ENCODE assay signal across 11 cellular contexts in the genomic region with DNA sequence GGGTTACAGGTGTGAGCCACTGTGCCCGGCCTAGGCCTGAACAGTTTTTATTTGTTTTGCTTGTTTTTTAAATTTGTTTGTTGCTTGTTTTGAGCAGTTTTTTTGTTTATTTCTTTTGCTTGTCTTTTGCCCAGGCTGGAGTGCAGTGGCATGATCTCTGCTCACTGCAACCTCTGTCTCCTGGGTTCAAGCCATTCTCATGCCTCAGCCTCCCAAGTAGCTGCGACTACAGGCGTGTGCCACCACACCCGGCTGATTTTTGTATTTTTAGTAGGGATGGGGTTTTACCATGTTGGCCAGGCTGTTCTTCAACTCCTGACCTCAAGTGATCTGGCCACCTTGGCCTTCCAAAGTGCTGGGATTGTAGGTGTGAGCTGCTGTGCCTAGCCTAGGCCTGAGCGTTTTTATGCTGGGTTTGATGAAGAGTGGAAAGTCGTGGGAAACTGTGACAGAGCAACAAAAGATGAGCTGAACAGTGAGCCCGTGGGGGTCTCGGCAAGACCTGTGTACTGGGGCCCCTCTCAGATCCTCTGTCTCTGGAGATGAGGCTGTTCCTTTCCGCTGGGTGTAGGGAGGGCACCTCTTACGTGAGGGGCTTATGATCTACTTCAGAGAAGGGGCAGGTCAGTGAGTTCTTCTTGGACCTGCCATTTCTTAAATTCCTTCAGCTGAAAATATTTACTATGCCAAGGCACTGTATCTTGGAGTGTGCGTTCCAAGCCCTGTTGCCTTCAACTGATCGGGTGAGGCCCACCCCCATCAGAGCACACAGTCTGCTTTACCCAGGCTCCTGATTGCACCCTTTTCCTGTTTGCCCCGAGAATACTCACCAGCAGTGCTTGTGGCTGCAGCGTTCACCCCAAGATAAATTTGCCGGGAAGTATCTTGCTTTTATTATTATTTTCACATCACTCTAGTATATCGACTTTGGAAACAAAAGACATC.
DNase-seq lines count a peak whose midpoint lies in the region; ATAC-seq and TF ChIP-seq lines count a peak whose summit lies in the region.
"Had no signal": no experiment of that assay in that cellular context is flagged by ENCODE, and none has a peak within 500 bp of the region (broad histone marks: within the 10 kb centered on the region; RNA-seq: fewer than 3 reads in every experiment).

No MANE protein-coding gene starts in this region.

- H3K36me3 ChIP-seq in stomach: peaks cover 0 to 13% (median 3%) of the 10 kb centered on the region in 4 donors
- H3K36me3 ChIP-seq: thyroid gland had no signal

- no peaks in the 10 kb centered on the region for H3K9me3 Mint-ChIP-seq in activated T-cell treated with anti-CD3 and anti-CD28 coated beads, Interleukin-2, amount 50 U/mL, for 4 hours
- H3K9me3 Mint-ChIP-seq in activated T-helper 17 cell treated with anti-CD3 and anti-CD28 coated beads, Interleukin-2, amount 50 U/mL, for 72 hours: no peaks in the 10 kb centered on the region
- H3K9me3 Mint-ChIP-seq in memory B cell: peaks cover 3% of the 10 kb centered on the region

- H3K4me3 Mint-ChIP-seq in activated T-cell treated with anti-CD3 and anti-CD28 coated beads, Interleukin-2, amount 50 U/mL, for 4 hours: peak overlapping the region; percentile 96
- peak overlapping the region; percentile 94 for H3K4me3 Mint-ChIP-seq in activated T-helper 17 cell treated with anti-CD3 and anti-CD28 coated beads, Interleukin-2, amount 50 U/mL, for 72 hours
- peak overlapping the region; percentile 39 for H3K4me3 Mint-ChIP-seq in memory B cell

- intact Hi-C loops in stomach (cut with DNase I; ENCODE audit: low total_unique reads): no loop called here

- H3K27me3 Mint-ChIP-seq in activated T-cell treated with anti-CD3 and anti-CD28 coated beads, Interleukin-2, amount 50 U/mL, for 4 hours (ENCODE audit: low read depth): no peaks in the 10 kb centered on the region
- H3K27me3 Mint-ChIP-seq in activated T-helper 17 cell treated with anti-CD3 and anti-CD28 coated beads, Interleukin-2, amount 50 U/mL, for 72 hours: no peaks in the 10 kb centered on the region
- H3K27me3 Mint-ChIP-seq in memory B cell: no peaks in the 10 kb centered on the region

- 84 to 91% (median 87%) methylated on average over 16 of the region's 16 CpGs for WGBS in stomach, 5 donors

- H3K27ac ChIP-seq in stomach: peak overlapping the region; percentile 53 to 96 (median 89)

- ATAC-seq in activated T-cell treated with anti-CD3 and anti-CD28 coated beads, Interleukin-2, amount 50 U/mL, for 4 hours: no peak
- ATAC-seq in activated T-helper 17 cell treated with anti-CD3 and anti-CD28 coated beads, Interleukin-2, amount 50 U/mL, for 72 hours (replicated peaks): no peak
- ATAC-seq in memory B cell (ENCODE audit: low read depth): no peak

- no peak for TF ChIP-seq CTCF in stomach (IDR thresholded peaks at IDR 0.05)

- peaks cover 9% of the 10 kb centered on the region for H3K36me3 Mint-ChIP-seq in activated T-cell treated with anti-CD3 and anti-CD28 coated beads, Interleukin-2, amount 50 U/mL, for 4 hours (ENCODE audit: insufficient read depth)
- peaks cover 95% of the 10 kb centered on the region for H3K36me3 Mint-ChIP-seq in activated T-helper 17 cell treated with anti-CD3 and anti-CD28 coated beads, Interleukin-2, amount 50 U/mL, for 72 hours (ENCODE audit: low read depth)
- H3K36me3 Mint-ChIP-seq in memory B cell: peaks cover 6% of the 10 kb centered on the region

- peaks cover 73 to 100% (median 86%) of the 10 kb centered on the region in 4 donors for H3K4me1 ChIP-seq in stomach

- H3K4me3 ChIP-seq in stomach: no peak overlapping the region
- H3K4me3 ChIP-seq: thyroid gland had no signal

- no peaks in the 10 kb centered on the region for H3K27me3 ChIP-seq in stomach
- H3K27me3 ChIP-seq: thyroid gland had no signal

- no peaks in the 10 kb centered on the region for H3K9me3 ChIP-seq in stomach
- H3K9me3 ChIP-seq: thyroid gland had no signal

- TF ChIP-seq EP300 in stomach (IDR thresholded peaks at IDR 0.05): no peak

- peaks cover 84% of the 10 kb centered on the region for H3K4me1 Mint-ChIP-seq in activated T-cell treated with anti-CD3 and anti-CD28 coated beads, Interleukin-2, amount 50 U/mL, for 4 hours (ENCODE audit: low read depth)
- H3K4me1 Mint-ChIP-seq in activated T-helper 17 cell treated with anti-CD3 and anti-CD28 coated beads, Interleukin-2, amount 50 U/mL, for 72 hours: peaks cover 44% of the 10 kb centered on the region
- peaks cover 47% of the 10 kb centered on the region for H3K4me1 Mint-ChIP-seq in memory B cell

- H3K27ac Mint-ChIP-seq in activated T-helper 17 cell treated with anti-CD3 and anti-CD28 coated beads, Interleukin-2, amount 50 U/mL, for 72 hours: peak overlapping the region; percentile 97
- H3K27ac Mint-ChIP-seq in memory B cell: peak overlapping the region; percentile 98

- no peak for TF ChIP-seq POLR2A in stomach (IDR thresholded peaks at IDR 0.05)

- DNase-seq in activated T-cell treated with anti-CD3 and anti-CD28 coated beads, Interleukin-2, amount 50 U/mL, for 4 hours: no peak
- DNase-seq in activated T-cell treated with anti-CD3 and anti-CD28 coated beads, Interleukin-2, amount 50 U/mL, for 1 hour: no peak
- DNase-seq in memory B cell (ENCODE audit: low spot score in 2 of 2) (no peak), stomach (no peak), LoVo (ENCODE audit: low spot score) (no peak), globus pallidus (ENCODE audit: low spot score) (no peak)
- no peak for DNase-seq in stimulated activated naive CD4-positive, alpha-beta T cell (lab: John Stamatoyannopoulos, UW)
- DNase-seq: central memory CD4-positive, alpha-beta T cell; NCI-H2081 had no signal

Comparison
In these comparisons a context has a peak if more than half of its experiments do, and no peak if none do; other contexts are left out.
1. H3K4me3 Mint-ChIP-seq: peak in every context shown above with its lines; median percentile 96 in activated T-cell treated with anti-CD3 and anti-CD28 coated beads, Interleukin-2, amount 50 U/mL, for 4 hours; 94 in activated T-helper 17 cell treated with anti-CD3 and anti-CD28 coated beads, Interleukin-2, amount 50 U/mL, for 72 hours; 39 in memory B cell.